In the genomic region with DNA sequence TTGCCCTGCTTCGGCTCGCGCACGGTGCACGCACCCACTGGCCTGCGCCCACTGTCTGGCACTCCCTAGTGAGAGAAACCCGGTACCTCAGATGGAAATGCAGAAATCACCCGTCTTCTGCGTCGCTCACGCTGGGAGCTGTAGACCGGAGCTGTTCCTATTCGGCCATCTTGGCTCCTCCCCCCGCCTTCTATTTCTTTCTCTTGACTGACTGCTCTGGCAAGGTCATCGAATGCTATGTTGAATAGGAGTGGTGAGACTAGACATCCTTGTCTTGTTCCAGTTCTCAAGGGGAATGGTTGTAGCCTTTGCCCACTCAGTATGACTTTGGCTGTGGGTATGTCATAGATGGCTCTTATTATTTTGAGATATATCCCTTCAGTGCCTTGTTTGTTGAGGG, we compare ENCODE assay signal across 1 cellular context.
TF ChIP-seq lines count a peak whose summit lies in the region.
"Not testable (repeated sequence)": the region's sequence is repeated elsewhere in the genome, so short reads cannot be mapped to it uniquely, and the experiment has no call there.

No MANE protein-coding gene starts in this region.

TF ChIP-seq in K562, 482 proteins besides CTCF, POLR2A, EP300 and RAD21 (continued from another document):
- TF ChIP-seq, protein P1, sequence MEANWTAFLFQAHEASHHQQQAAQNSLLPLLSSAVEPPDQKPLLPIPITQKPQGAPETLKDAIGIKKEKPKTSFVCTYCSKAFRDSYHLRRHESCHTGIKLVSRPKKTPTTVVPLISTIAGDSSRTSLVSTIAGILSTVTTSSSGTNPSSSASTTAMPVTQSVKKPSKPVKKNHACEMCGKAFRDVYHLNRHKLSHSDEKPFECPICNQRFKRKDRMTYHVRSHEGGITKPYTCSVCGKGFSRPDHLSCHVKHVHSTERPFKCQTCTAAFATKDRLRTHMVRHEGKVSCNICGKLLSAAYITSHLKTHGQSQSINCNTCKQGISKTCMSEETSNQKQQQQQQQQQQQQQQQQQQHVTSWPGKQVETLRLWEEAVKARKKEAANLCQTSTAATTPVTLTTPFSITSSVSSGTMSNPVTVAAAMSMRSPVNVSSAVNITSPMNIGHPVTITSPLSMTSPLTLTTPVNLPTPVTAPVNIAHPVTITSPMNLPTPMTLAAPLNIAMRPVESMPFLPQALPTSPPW (CRISPR knock-in tag; IDR thresholded peaks at IDR 0.05), result peak; percentile 29; the same call in 1 of the 2 replicates
- TF ChIP-seq, protein P2, sequence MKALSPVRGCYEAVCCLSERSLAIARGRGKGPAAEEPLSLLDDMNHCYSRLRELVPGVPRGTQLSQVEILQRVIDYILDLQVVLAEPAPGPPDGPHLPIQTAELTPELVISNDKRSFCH (CRISPR knock-in tag; IDR thresholded peaks at IDR 0.05), result not testable (repeated sequence)
- TF ChIP-seq, protein P2 (tag; IDR thresholded peaks at IDR 0.05), result 0 out of 2 replicates have a peak, but pooled peaks have one; percentile 38
- TF ChIP-seq YY1 (IDR thresholded peaks at IDR 0.05; ENCODE audit: borderline replicate concordance in 1 of 3, control insufficient read depth in 1 of 3, extremely low read depth in 1 of 3, insufficient read depth in 3 of 3, insufficient read length in 1 of 3, insufficient replicate concordance in 2 of 3, low read depth in 1 of 3, low read length in 2 of 3), result peak in 1 of 3 experiments; percentile 23
